Comparison of ENCODE assay signal across 27 cellular contexts in genomic region chr15:72892986-72893385, GRCh38.
"Had no signal": no experiment of that assay in that cellular context is flagged by ENCODE, and none has a peak within 500 bp of the region (broad histone marks: within the 10 kb centered on the region; RNA-seq: fewer than 3 reads in every experiment).

No MANE protein-coding gene starts in this region.

- FAIRE-seq: endometrium, islet of Langerhans, keratinocyte had no signal

- H3K4me1 ChIP-seq: esophagus squamous epithelium, left lung, lower lobe of right lung had no signal

- H3K27ac ChIP-seq: coronary artery, dorsolateral prefrontal cortex, epithelial cell of prostate, esophagus squamous epithelium, gastrocnemius medialis, heart right ventricle, left lung, lower lobe of right lung had no signal

- H3K27me3 ChIP-seq: gastrocnemius medialis, left lung had no signal

- DNase-seq: dermis blood vessel endothelial cell; dorsolateral prefrontal cortex; effector CD4-positive, alpha-beta T cell; effector memory CD4-positive, alpha-beta T cell; erythroblast; esophagus squamous epithelium; foreskin fibroblast; foreskin melanocyte; gastrocnemius medialis; glutamatergic neuron; head of caudate nucleus; heart right ventricle; hippocampal formation; left cardiac atrium; left lung; left ventricle myocardium superior; lower lobe of right lung; mesenchymal stem cell; mucosa of descending colon; naive B cell; naive thymus-derived CD8-positive, alpha-beta T cell had no signal

- H3K4me3 ChIP-seq: coronary artery, dorsolateral prefrontal cortex, esophagus squamous epithelium, gastrocnemius medialis, heart right ventricle, left lung, lower lobe of right lung, mucosa of descending colon had no signal

- ATAC-seq: esophagus mucosa; gastrocnemius medialis; heart right ventricle; left cardiac atrium; left lung; left ventricle myocardium superior; lower lobe of right lung; mucosa of descending colon; naive thymus-derived CD8-positive, alpha-beta T cell had no signal

- H3K9me3 ChIP-seq: esophagus squamous epithelium, gastrocnemius medialis, left lung, lower lobe of right lung, mucosa of descending colon had no signal

- H3K36me3 ChIP-seq: esophagus squamous epithelium, gastrocnemius medialis, heart right ventricle, left lung, lower lobe of right lung had no signal
